Comparison of ENCODE assay signal across 1 cellular context in the genomic region with DNA sequence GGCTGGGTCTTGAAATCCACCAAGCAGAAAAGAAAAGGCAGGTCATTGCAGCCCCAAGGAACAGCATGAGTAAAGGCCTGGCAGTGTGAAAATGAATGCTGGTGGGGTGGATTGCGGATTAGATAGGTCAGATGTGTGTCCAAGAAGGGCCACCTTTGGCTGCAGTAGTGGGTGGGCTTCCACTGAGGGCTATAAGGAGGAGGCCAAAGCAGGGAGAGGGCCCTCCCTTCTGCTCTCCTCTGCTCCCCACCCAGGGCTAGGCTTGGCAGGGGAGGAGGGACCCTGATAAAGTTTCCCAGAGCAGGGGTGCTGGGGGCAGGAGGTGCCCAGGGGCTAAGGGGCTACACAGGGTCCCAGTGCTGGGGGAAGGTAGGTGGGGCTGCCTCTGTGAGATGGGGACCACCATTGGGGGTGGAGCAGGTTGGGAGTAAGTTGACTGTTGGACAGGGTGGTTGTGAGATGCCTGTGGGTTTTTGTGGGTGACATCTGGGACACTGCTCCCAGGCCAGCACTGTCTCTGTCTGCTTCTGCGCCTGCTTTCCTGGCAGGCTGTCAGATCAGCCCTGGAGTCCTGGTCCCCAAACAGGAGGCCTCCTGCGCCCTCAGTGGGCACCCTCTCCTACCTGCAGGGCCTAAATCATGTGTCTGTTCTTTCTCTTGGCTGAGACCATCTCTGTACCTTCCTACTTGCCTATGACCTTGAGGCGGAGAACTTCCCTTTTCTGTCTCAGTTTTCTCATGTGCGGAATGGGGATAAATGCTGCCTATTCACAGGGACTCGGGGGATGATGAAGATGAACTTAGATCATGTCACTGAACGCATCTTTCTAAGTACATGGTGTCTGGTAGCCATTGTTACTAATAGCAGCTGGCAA.
TF ChIP-seq lines count a peak whose summit lies in the region.

No MANE protein-coding gene starts in this region.

TF ChIP-seq in GM23338, 12 proteins besides CTCF, POLR2A, EP300 and RAD21:
- TF ChIP-seq, protein P1, sequence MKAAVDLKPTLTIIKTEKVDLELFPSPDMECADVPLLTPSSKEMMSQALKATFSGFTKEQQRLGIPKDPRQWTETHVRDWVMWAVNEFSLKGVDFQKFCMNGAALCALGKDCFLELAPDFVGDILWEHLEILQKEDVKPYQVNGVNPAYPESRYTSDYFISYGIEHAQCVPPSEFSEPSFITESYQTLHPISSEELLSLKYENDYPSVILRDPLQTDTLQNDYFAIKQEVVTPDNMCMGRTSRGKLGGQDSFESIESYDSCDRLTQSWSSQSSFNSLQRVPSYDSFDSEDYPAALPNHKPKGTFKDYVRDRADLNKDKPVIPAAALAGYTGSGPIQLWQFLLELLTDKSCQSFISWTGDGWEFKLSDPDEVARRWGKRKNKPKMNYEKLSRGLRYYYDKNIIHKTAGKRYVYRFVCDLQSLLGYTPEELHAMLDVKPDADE (IDR thresholded peaks at IDR 0.05), result no peak
- TF ChIP-seq ZNF114 (CRISPR knock-in tag; IDR thresholded peaks at IDR 0.05) (no peak), POLR2AphosphoS5 (IDR thresholded peaks at IDR 0.05; ENCODE audit: low read depth) (no peak), CREB1 (CRISPR knock-in tag; IDR thresholded peaks at IDR 0.05; ENCODE audit: low read depth) (no peak), EZH2 (IDR thresholded peaks at IDR 0.05; ENCODE audit: low read depth, unreplicated experiment) (no peak), NANOG (IDR thresholded peaks at IDR 0.05; ENCODE audit: borderline replicate concordance) (no peak), JUNB (IDR thresholded peaks at IDR 0.05; ENCODE audit: unreplicated experiment) (no peak)
- TF ChIP-seq, protein P2, sequence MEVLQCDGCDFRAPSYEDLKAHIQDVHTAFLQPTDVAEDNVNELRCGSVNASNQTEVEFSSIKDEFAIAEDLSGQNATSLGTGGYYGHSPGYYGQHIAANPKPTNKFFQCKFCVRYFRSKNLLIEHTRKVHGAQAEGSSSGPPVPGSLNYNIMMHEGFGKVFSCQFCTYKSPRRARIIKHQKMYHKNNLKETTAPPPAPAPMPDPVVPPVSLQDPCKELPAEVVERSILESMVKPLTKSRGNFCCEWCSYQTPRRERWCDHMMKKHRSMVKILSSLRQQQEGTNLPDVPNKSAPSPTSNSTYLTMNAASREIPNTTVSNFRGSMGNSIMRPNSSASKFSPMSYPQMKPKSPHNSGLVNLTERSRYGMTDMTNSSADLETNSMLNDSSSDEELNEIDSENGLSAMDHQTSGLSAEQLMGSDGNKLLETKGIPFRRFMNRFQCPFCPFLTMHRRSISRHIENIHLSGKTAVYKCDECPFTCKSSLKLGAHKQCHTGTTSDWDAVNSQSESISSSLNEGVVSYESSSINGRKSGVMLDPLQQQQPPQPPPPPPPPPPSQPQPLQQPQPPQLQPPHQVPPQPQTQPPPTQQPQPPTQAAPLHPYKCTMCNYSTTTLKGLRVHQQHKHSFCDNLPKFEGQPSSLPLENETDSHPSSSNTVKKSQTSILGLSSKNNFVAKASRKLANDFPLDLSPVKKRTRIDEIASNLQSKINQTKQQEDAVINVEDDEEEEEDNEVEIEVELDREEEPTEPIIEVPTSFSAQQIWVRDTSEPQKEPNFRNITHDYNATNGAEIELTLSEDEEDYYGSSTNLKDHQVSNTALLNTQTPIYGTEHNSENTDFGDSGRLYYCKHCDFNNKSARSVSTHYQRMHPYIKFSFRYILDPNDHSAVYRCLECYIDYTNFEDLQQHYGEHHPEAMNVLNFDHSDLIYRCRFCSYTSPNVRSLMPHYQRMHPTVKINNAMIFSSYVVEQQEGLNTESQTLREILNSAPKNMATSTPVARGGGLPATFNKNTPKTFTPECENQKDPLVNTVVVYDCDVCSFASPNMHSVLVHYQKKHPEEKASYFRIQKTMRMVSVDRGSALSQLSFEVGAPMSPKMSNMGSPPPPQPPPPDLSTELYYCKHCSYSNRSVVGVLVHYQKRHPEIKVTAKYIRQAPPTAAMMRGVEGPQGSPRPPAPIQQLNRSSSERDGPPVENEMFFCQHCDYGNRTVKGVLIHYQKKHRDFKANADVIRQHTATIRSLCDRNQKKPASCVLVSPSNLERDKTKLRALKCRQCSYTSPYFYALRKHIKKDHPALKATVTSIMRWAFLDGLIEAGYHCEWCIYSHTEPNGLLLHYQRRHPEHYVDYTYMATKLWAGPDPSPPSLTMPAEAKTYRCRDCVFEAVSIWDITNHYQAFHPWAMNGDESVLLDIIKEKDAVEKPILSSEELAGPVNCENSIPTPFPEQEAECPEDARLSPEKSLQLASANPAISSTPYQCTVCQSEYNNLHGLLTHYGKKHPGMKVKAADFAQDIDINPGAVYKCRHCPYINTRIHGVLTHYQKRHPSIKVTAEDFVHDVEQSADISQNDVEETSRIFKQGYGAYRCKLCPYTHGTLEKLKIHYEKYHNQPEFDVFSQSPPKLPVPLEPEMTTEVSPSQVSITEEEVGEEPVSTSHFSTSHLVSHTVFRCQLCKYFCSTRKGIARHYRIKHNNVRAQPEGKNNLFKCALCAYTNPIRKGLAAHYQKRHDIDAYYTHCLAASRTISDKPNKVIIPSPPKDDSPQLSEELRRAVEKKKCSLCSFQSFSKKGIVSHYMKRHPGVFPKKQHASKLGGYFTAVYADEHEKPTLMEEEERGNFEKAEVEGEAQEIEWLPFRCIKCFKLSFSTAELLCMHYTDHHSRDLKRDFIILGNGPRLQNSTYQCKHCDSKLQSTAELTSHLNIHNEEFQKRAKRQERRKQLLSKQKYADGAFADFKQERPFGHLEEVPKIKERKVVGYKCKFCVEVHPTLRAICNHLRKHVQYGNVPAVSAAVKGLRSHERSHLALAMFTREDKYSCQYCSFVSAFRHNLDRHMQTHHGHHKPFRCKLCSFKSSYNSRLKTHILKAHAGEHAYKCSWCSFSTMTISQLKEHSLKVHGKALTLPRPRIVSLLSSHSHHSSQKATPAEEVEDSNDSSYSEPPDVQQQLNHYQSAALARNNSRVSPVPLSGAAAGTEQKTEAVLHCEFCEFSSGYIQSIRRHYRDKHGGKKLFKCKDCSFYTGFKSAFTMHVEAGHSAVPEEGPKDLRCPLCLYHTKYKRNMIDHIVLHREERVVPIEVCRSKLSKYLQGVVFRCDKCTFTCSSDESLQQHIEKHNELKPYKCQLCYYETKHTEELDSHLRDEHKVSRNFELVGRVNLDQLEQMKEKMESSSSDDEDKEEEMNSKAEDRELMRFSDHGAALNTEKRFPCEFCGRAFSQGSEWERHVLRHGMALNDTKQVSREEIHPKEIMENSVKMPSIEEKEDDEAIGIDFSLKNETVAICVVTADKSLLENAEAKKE (CRISPR knock-in tag; IDR thresholded peaks at IDR 0.05), result no peak
- TF ChIP-seq, protein P3, sequence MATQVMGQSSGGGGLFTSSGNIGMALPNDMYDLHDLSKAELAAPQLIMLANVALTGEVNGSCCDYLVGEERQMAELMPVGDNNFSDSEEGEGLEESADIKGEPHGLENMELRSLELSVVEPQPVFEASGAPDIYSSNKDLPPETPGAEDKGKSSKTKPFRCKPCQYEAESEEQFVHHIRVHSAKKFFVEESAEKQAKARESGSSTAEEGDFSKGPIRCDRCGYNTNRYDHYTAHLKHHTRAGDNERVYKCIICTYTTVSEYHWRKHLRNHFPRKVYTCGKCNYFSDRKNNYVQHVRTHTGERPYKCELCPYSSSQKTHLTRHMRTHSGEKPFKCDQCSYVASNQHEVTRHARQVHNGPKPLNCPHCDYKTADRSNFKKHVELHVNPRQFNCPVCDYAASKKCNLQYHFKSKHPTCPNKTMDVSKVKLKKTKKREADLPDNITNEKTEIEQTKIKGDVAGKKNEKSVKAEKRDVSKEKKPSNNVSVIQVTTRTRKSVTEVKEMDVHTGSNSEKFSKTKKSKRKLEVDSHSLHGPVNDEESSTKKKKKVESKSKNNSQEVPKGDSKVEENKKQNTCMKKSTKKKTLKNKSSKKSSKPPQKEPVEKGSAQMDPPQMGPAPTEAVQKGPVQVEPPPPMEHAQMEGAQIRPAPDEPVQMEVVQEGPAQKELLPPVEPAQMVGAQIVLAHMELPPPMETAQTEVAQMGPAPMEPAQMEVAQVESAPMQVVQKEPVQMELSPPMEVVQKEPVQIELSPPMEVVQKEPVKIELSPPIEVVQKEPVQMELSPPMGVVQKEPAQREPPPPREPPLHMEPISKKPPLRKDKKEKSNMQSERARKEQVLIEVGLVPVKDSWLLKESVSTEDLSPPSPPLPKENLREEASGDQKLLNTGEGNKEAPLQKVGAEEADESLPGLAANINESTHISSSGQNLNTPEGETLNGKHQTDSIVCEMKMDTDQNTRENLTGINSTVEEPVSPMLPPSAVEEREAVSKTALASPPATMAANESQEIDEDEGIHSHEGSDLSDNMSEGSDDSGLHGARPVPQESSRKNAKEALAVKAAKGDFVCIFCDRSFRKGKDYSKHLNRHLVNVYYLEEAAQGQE (IDR thresholded peaks at IDR 0.05; ENCODE audit: unreplicated experiment), result no peak
TF ChIP-seq in GM23338: peak in this region for 0.
